In genomic region chr2:127453392-127454171, GRCh38 we compare ENCODE assay signal across 12 cellular contexts. TPM values are rescaled to one million over a fixed set of nuclear protein-coding genes. Genes with fewer than 3 reads are reported as not detected.
DNase-seq lines count a peak whose midpoint lies in the region; ATAC-seq, FAIRE-seq and TF ChIP-seq lines count a peak whose summit lies in the region.
"Had no signal": no experiment of that assay in that cellular context is flagged by ENCODE, and none has a peak within 500 bp of the region (broad histone marks: within the 10 kb centered on the region; RNA-seq: fewer than 3 reads in every experiment).

No MANE protein-coding gene starts in this region.

- no peak overlapping the region for H3K4me3 Mint-ChIP-seq in activated CD4-positive, alpha-beta T cell treated with anti-CD3 and anti-CD28 coated beads, Interleukin-2, amount 10 ng/mL, durations not matched to agents 7 days and 5 days

- peak; percentile 47 for TF ChIP-seq CTCF in NB4 (IDR thresholded peaks at IDR 0.05; ENCODE audit: low read depth, low read length)

- CTCF ChIA-PET in activated CD4-positive, alpha-beta T cell treated with anti-CD3 and anti-CD28 coated beads, Interleukin-2, amount 10 ng/mL, durations not matched to agents 7 days and 5 days (lab: Charles Lee), result no interaction called here

- no peaks in the 10 kb centered on the region for H3K9me3 ChIP-seq in small intestine (ENCODE audit: control insufficient read depth, low read depth)
- H3K9me3 ChIP-seq: BLaER1, lower lobe of right lung had no signal

- 82 to 86% (median 86%) methylated on average over 8 of the region's 8 CpGs for WGBS in small intestine, 3 donors

- peaks cover under 1% of the 10 kb centered on the region for H3K27me3 Mint-ChIP-seq in activated CD4-positive, alpha-beta T cell treated with anti-CD3 and anti-CD28 coated beads, Interleukin-2, amount 10 ng/mL, durations not matched to agents 7 days and 5 days

- no peaks in the 10 kb centered on the region for H3K27me3 ChIP-seq in small intestine (ENCODE audit: control insufficient read depth in 2 of 2, insufficient read depth in 2 of 2, low read length in 2 of 2)
- H3K27me3 ChIP-seq: BLaER1 had no signal

- no peaks in the 10 kb centered on the region for H3K36me3 ChIP-seq in small intestine (ENCODE audit: control insufficient read depth in 2 of 2, insufficient read depth in 2 of 2, low read length in 2 of 2)

- no peaks in the 10 kb centered on the region for H3K9me3 Mint-ChIP-seq in activated CD4-positive, alpha-beta T cell treated with anti-CD3 and anti-CD28 coated beads, Interleukin-2, amount 10 ng/mL, durations not matched to agents 7 days and 5 days

- H3K27ac Mint-ChIP-seq in activated CD4-positive, alpha-beta T cell treated with anti-CD3 and anti-CD28 coated beads, Interleukin-2, amount 10 ng/mL, durations not matched to agents 7 days and 5 days, result peak overlapping the region; percentile 43

- H3K36me3 Mint-ChIP-seq in activated CD4-positive, alpha-beta T cell treated with anti-CD3 and anti-CD28 coated beads, Interleukin-2, amount 10 ng/mL, durations not matched to agents 7 days and 5 days (ENCODE audit: low read depth), result no peaks in the 10 kb centered on the region

- no peak for TF ChIP-seq POLR2A in NB4 (IDR thresholded peaks at IDR 0.05; ENCODE audit: extremely low read depth, insufficient read length)

- DNase-seq in activated CD4-positive, alpha-beta T cell treated with anti-CD3 and anti-CD28 coated beads, Interleukin-2, amount 10 ng/mL, durations not matched to agents 7 days and 5 days, result no peak
- DNase-seq in activated CD4-positive, alpha-beta T cell treated with anti-CD3 and anti-CD28 coated beads for 4 hours, result no peak
- DNase-seq in NB4 (ENCODE audit: low read depth) (peak; percentile 60), ecto neural progenitor cell (ENCODE audit: low spot score) (peak; percentile 55), small intestine (peak; percentile 14), NCI-H2107 (lab: John Stamatoyannopoulos, UW) (no peak)
- no peak for DNase-seq in activated T-cell treated with anti-CD3 and anti-CD28 coated beads, Interleukin-2, amount 50 U/mL, for 1 hour
- DNase-seq: lower lobe of right lung; NK-92 treated with Interleukin-12 subunit alpha and Interleukin-12 subunit beta, amount 100 ng/mL, for 24 hours; stimulated activated CD4-positive, alpha-beta T cell treated with anti-CD3 and anti-CD28 coated beads, Interleukin-2, amount 100 ng/mL, for 48 hours had no signal

- no peak for ATAC-seq in HG02981 (IDR thresholded peaks at IDR 0.05; ENCODE audit: unreplicated experiment)

- H3K4me3 ChIP-seq in NB4 (ENCODE audit: low read depth, low read length) (no peak overlapping the region), small intestine (ENCODE audit: low read depth in 1 of 2, low read length in 2 of 2) (no peak overlapping the region)
- H3K4me3 ChIP-seq: BLaER1, lower lobe of right lung had no signal

- no peak for FAIRE-seq in small intestine (lab: Jason Lieb, UNC)

- H3K27ac ChIP-seq in small intestine (ENCODE audit: low read depth in 1 of 2, low read length in 1 of 2), result no peak overlapping the region
- H3K27ac ChIP-seq: BLaER1, lower lobe of right lung had no signal

- H3K4me1 ChIP-seq in small intestine (ENCODE audit: control insufficient read depth in 2 of 2, insufficient read depth in 1 of 2, low read depth in 1 of 2, low read length in 1 of 2), result peaks cover 0 to 2% of the 10 kb centered on the region in 2 donors
- H3K4me1 ChIP-seq: BLaER1, lower lobe of right lung had no signal

- POLR2A ChIA-PET in activated CD4-positive, alpha-beta T cell treated with anti-CD3 and anti-CD28 coated beads, Interleukin-2, amount 10 ng/mL, durations not matched to agents 7 days and 5 days (lab: Charles Lee), result no interaction called here

- H3K4me1 Mint-ChIP-seq in activated CD4-positive, alpha-beta T cell treated with anti-CD3 and anti-CD28 coated beads, Interleukin-2, amount 10 ng/mL, durations not matched to agents 7 days and 5 days, result peaks cover 4% of the 10 kb centered on the region

RNA-seq across cellular contexts. Expression of gene PROC, which starts 35.4 kb away (rescaled TPM):
- total RNA-seq in activated CD4-positive, alpha-beta T cell treated with anti-CD3 and anti-CD28 coated beads, Interleukin-2, amount 10 ng/mL, durations not matched to agents 7 days and 5 days, result not detected
- 1 to 10 TPM; 1.0 to 6.0 (median 3.8) TPM for polyA plus RNA-seq in small intestine
- total RNA-seq: lower lobe of right lung had no signal

Comparison
In these comparisons a context has a peak if more than half of its experiments do, and no peak if none do; other contexts are left out.
1. DNase-seq: peak in NB4 (single experiment), ecto neural progenitor cell (single experiment) and small intestine (single experiment); none in activated CD4-positive, alpha-beta T cell treated with anti-CD3 and anti-CD28 coated beads, Interleukin-2, amount 10 ng/mL, durations not matched to agents 7 days and 5 days (single experiment), activated CD4-positive, alpha-beta T cell treated with anti-CD3 and anti-CD28 coated beads for 4 hours (0 of 2), NCI-H2107 (single experiment) and activated T-cell treated with anti-CD3 and anti-CD28 coated beads, Interleukin-2, amount 50 U/mL, for 1 hour (single experiment).